1 cellular context compared by ENCODE assay signal in genomic region chr4:5142726-5143125, GRCh38.
TF ChIP-seq lines count a peak whose summit lies in the region.

No MANE protein-coding gene starts in this region.

TF ChIP-seq in GM23338, 12 proteins besides CTCF, POLR2A, EP300 and RAD21 (continued from another document):
- TF ChIP-seq ZNF462 (CRISPR knock-in tag; IDR thresholded peaks at IDR 0.05), result no peak
- TF ChIP-seq POLR2AphosphoS5 (IDR thresholded peaks at IDR 0.05; ENCODE audit: low read depth), result no peak
- no peak for TF ChIP-seq JUNB (IDR thresholded peaks at IDR 0.05; ENCODE audit: unreplicated experiment)
- TF ChIP-seq ZNF331 (CRISPR knock-in tag; IDR thresholded peaks at IDR 0.05; ENCODE audit: low read depth), result no peak
- no peak for TF ChIP-seq STAT1 (IDR thresholded peaks at IDR 0.05; ENCODE audit: unreplicated experiment)
